9 cellular contexts compared by ENCODE assay signal in the genomic region with DNA sequence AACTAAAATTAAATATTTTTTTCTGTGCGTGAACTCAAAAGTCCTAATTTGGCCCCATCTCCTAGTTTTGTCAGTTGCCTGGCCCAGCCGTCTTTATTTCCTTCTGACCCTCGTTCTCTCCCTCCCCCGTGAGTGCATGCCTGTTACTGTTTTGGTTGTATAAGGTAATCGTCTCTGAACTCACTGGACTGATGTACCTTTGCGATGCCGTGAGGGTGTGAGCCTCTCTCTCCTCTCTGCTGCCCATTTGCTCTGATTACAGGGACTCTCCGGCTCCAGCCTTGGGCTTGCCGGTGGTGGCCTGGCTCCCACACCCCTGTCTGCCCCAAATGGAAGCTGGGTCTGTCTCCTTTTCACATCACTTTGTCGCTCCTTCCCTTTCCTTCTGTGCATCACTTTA.
DNase-seq lines count a peak whose midpoint lies in the region; ATAC-seq and TF ChIP-seq lines count a peak whose summit lies in the region.
"Had no signal": no experiment of that assay in that cellular context is flagged by ENCODE, and none has a peak within 500 bp of the region (broad histone marks: within the 10 kb centered on the region; RNA-seq: fewer than 3 reads in every experiment).

No MANE protein-coding gene starts in this region.

- H4K12ac ChIP-seq in trophoblast cell (ENCODE audit: low read depth, low read length) = no peak overlapping the region

- H3K4me2 ChIP-seq in trophoblast cell (ENCODE audit: low read length) (no peak overlapping the region), hepatocyte (no peak overlapping the region)

- BruUV-seq in Panc1 (replicated peaks; lab: Mats Ljungman, UMichigan) = no TSS peak

- H3K23ac ChIP-seq in trophoblast cell (ENCODE audit: low read length) = no peak overlapping the region

- H2BK12ac ChIP-seq in trophoblast cell (ENCODE audit: low read length) = peak overlapping the region; percentile 16

- no peak overlapping the region for H2AK5ac ChIP-seq in trophoblast cell (ENCODE audit: low read length)

- H3K4me1 ChIP-seq in Panc1 (ENCODE audit: control insufficient read depth, insufficient read depth, low read length) = peaks cover 68% of the 10 kb centered on the region
- peaks cover 29 to 97% (median 71%) of the 10 kb centered on the region in 3 donors for H3K4me1 ChIP-seq in esophagus squamous epithelium
- H3K4me1 ChIP-seq in trophoblast cell (ENCODE audit: control insufficient read depth in 1 of 2, insufficient read depth in 2 of 2, low read length in 2 of 2) = peaks cover 27 to 38% of the 10 kb centered on the region in 2 experiments
- peaks cover 37% of the 10 kb centered on the region for H3K4me1 ChIP-seq in hepatocyte (ENCODE audit: insufficient read depth)

- 39 to 64% methylated on average over 10 of the region's 10 CpGs for WGBS in esophagus squamous epithelium, 2 donors
- no CpG with 5 or more reads among the region's 10 CpGs for WGBS in trophoblast cell (ENCODE audit: extremely low coverage, insufficient coverage, insufficient read length)
- WGBS in hepatocyte (ENCODE audit: low lambda C conversion rate, missing lambda C conversion rate) = 62% methylated on average over 10 of the region's 10 CpGs

- no peak for TF ChIP-seq CTCF in C4-2B (conservative IDR thresholded peaks at IDR 0.05)
- no peak for TF ChIP-seq CTCF in Panc1 (IDR thresholded peaks at IDR 0.05)
- no peak for TF ChIP-seq CTCF in esophagus squamous epithelium (IDR thresholded peaks at IDR 0.05)
- TF ChIP-seq CTCF in hepatocyte (IDR thresholded peaks at IDR 0.05; ENCODE audit: poor library complexity) = no peak

- in situ Hi-C loops in Panc1 (cut with HindIII; ENCODE audit: low pct_unique_long_range_greater_than_20kb, low sequenced_read_pairs) = no loop called here

- H3K18ac ChIP-seq in trophoblast cell (ENCODE audit: low read length) = no peak overlapping the region

- peak overlapping the region; percentile 96 for H3K27ac ChIP-seq in C4-2B
- H3K27ac ChIP-seq in Panc1 (ENCODE audit: low read length) = peak overlapping the region; percentile 90
- peak overlapping the region in 3 of 4 donors; percentile 67 to 85 (median 77) for H3K27ac ChIP-seq in esophagus squamous epithelium
- H3K27ac ChIP-seq in trophoblast cell (ENCODE audit: low read depth, low read length) = no peak overlapping the region
- no peak overlapping the region for H3K27ac ChIP-seq in hepatocyte
- H3K27ac ChIP-seq: brain microvascular endothelial cell had no signal

- H2AFZ ChIP-seq in trophoblast cell (ENCODE audit: insufficient read depth, low read length, poor library complexity) = peak overlapping the region; percentile 43
- H2AFZ ChIP-seq in hepatocyte = no peak overlapping the region

- H4K20me1 ChIP-seq in hepatocyte (ENCODE audit: insufficient read depth, poor library complexity, severe bottlenecking) = peaks cover 4% of the 10 kb centered on the region

- DNase-seq in Panc1 (ENCODE audit: low read depth, low spot score) (no peak), esophagus squamous epithelium (lab: John Stamatoyannopoulos, UW) (no peak), trophoblast cell (peak in 1 of 2 donors; percentile 15), mucosa of gallbladder (ENCODE audit: low spot score) (no peak), RKO (ENCODE audit: low spot score) (no peak), hepatocyte (ENCODE audit: low spot score) (no peak)

- H3K79me2 ChIP-seq in trophoblast cell (ENCODE audit: control insufficient read depth, insufficient read depth, low read length, poor library complexity) (peaks cover 9% of the 10 kb centered on the region), hepatocyte (peaks cover 83% of the 10 kb centered on the region)

- no peak for TF ChIP-seq POLR2A in esophagus squamous epithelium (IDR thresholded peaks at IDR 0.05)

- H3K79me1 ChIP-seq in trophoblast cell (ENCODE audit: low read length) = peaks cover 16% of the 10 kb centered on the region

- intact Hi-C loops in Panc1 (cut with micrococcal nuclease; ENCODE audit: unreplicated experiment) (loop anchor here (5.0 kb wide), 1 partner anchor 35 kb away; no protein-coding TSS in a partner anchor), esophagus squamous epithelium (cut with DNase I) (no loop called here)

- H3K36me3 ChIP-seq in Panc1 (ENCODE audit: control insufficient read depth, insufficient read depth, low read length) (peaks cover 5% of the 10 kb centered on the region), esophagus squamous epithelium (peaks cover 0 to 31% (median 0%) of the 10 kb centered on the region in 3 donors), trophoblast cell (ENCODE audit: control insufficient read depth in 1 of 2, insufficient read depth in 2 of 2, low read length in 2 of 2) (peaks cover 3 to 7% of the 10 kb centered on the region in 2 experiments), hepatocyte (replicated peaks; ENCODE audit: insufficient read depth, low read depth) (no peaks in the 10 kb centered on the region)

- no peaks in the 10 kb centered on the region for H3K9me3 ChIP-seq in Panc1 (ENCODE audit: control insufficient read depth, insufficient read depth, low read depth, low read length)
- H3K9me3 ChIP-seq in esophagus squamous epithelium = no peaks in the 10 kb centered on the region
- no peaks in the 10 kb centered on the region for H3K9me3 ChIP-seq in trophoblast cell (ENCODE audit: insufficient read depth, low read depth, low read length)
- no peaks in the 10 kb centered on the region for H3K9me3 ChIP-seq in hepatocyte (ENCODE audit: low read depth)

- CTCF ChIA-PET in Panc1 (lab: Charles Lee) = interaction anchor here (0.5 kb wide), 1 partner anchor 219 kb away, joined by 3 read pairs; no protein-coding TSS in a partner anchor

- no peak overlapping the region for H3K4ac ChIP-seq in trophoblast cell (ENCODE audit: low read depth, low read length)

- H3K14ac ChIP-seq in trophoblast cell (ENCODE audit: low read length) = peak overlapping the region; percentile 15

- H3K9me2 ChIP-seq in hepatocyte (replicated peaks; ENCODE audit: insufficient read depth) = no peaks in the 10 kb centered on the region

- H2BK120ac ChIP-seq in trophoblast cell (ENCODE audit: insufficient read depth, low read length, poor library complexity) = no peak overlapping the region

- no peak overlapping the region for H2BK5ac ChIP-seq in trophoblast cell (ENCODE audit: low read depth, low read length, poor library complexity)

- H4K8ac ChIP-seq in trophoblast cell (ENCODE audit: low read depth, low read length) = peak overlapping the region; percentile 3

- no peak overlapping the region for H3K9ac ChIP-seq in trophoblast cell (ENCODE audit: low read length)

- no peak overlapping the region for H4K91ac ChIP-seq in trophoblast cell (ENCODE audit: low read depth, low read length)

- ATAC-seq in Panc1 = peak; percentile 41
- ATAC-seq in HG03025 (IDR thresholded peaks at IDR 0.05; ENCODE audit: low FRiP score, unreplicated experiment) = no peak

- H3K27me3 ChIP-seq in Panc1 (ENCODE audit: control insufficient read depth, insufficient read depth, low read length) (no peaks in the 10 kb centered on the region), esophagus squamous epithelium (no peaks in the 10 kb centered on the region), trophoblast cell (ENCODE audit: insufficient read depth, low read length) (no peaks in the 10 kb centered on the region), hepatocyte (no peaks in the 10 kb centered on the region)
- H3K27me3 ChIP-seq: brain microvascular endothelial cell had no signal

- POLR2A ChIA-PET in Panc1 (lab: Charles Lee) = no interaction called here

- H3K4me3 ChIP-seq in Panc1 (ENCODE audit: low read depth in 2 of 2, low read length in 2 of 2) (peak overlapping the region in 1 of 2 experiments; percentile 42; a peak in 2 of 4 replicates), esophagus squamous epithelium (peak overlapping the region in 1 of 4 donors; percentile 25), trophoblast cell (ENCODE audit: low read depth, low read length) (no peak overlapping the region), hepatocyte (no peak overlapping the region)

Comparison
In these comparisons a context has a peak if more than half of its experiments do, and no peak if none do; other contexts are left out.
1. H3K27ac ChIP-seq: peak in C4-2B (single experiment), Panc1 (single experiment) and esophagus squamous epithelium (3 of 4); none in trophoblast cell (single experiment) and hepatocyte (single experiment).